8 cellular contexts compared by ENCODE assay signal in the genomic region with DNA sequence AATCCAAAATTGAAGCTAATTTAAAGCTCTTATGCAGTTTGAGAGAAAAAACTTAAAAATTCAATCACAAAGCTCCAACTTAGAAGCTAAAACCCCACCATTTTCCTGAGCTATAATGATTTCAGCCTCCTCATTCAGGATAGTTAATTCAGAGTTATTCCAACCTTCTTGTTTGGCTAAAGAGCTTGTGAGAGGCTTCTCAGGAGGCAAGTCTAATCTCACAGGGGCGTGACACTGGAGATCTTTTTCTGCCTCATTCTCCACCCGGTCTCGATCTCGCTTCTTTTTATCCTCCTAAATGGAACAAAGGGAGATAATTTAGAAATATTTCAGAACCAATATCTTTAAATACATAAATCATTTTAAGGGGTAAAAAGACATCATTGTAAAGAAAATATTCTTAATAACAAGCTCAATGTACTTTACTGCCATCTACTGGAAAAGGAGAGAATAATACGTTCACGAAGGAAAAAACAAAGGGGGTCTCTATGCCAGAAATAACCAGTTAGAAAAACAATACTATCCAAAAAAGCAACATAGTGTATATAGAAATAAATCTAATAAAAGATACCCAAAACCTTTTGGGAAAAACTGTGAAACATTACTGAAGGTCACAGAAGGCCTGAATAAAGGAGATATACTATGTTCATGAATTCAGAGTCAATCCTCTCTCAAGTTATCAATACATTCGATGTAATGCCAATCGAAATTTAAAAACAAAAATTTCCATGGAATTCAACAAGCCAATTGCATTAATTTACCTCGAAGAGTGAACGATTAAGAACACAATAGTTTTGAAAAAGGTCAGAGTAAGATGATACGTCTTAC. TPM values are rescaled to one million over a fixed set of nuclear protein-coding genes. Genes with fewer than 3 reads are reported as not detected.
DNase-seq lines count a peak whose midpoint lies in the region; ATAC-seq and TF ChIP-seq lines count a peak whose summit lies in the region.

No MANE protein-coding gene starts in this region.

- no peak for DNase-seq in heart left ventricle
- DNase-seq in cardiac septum (ENCODE audit: low spot score): no peak
- peak; percentile 53 for DNase-seq in RKO (ENCODE audit: low spot score)
- no peak for DNase-seq in foreskin keratinocyte
- DNase-seq in uterus: no peak
- no peak for DNase-seq in DMS79 treated with DMSO at 0.1 percent for 48 hours (lab: John Stamatoyannopoulos, UW)
- no peak for DNase-seq in AG20443 (ENCODE audit: low spot score)

- peak overlapping the region in 2 of 12 donors; percentile 7 to 16 for H3K27ac ChIP-seq in heart left ventricle
- H3K27ac ChIP-seq in foreskin keratinocyte: no peak overlapping the region
- peak overlapping the region in 1 of 2 donors; percentile 6 for H3K27ac ChIP-seq in uterus

- H3K27me3 ChIP-seq in heart left ventricle: no peaks in the 10 kb centered on the region
- H3K27me3 ChIP-seq in foreskin keratinocyte: no peaks in the 10 kb centered on the region
- no peaks in the 10 kb centered on the region for H3K27me3 ChIP-seq in uterus

- peaks cover 0 to 6% (median 0%) of the 10 kb centered on the region in 12 donors for H3K4me1 ChIP-seq in heart left ventricle
- H3K4me1 ChIP-seq in foreskin keratinocyte: no peaks in the 10 kb centered on the region
- no peaks in the 10 kb centered on the region for H3K4me1 ChIP-seq in uterus

- ATAC-seq in heart left ventricle (no peak), foreskin keratinocyte (no peak), HG02870 (IDR thresholded peaks at IDR 0.05; ENCODE audit: unreplicated experiment) (no peak)

- TF ChIP-seq POLR2A in heart left ventricle (IDR thresholded peaks at IDR 0.05) (no peak), uterus (IDR thresholded peaks at IDR 0.05) (no peak)

- TF ChIP-seq CTCF in heart left ventricle (IDR thresholded peaks at IDR 0.05): peak; percentile 38 to 73 (median 61)
- peak; percentile 67 for TF ChIP-seq CTCF in foreskin keratinocyte (conservative IDR thresholded peaks at IDR 0.05)
- peak; percentile 33 to 56 (median 52) for TF ChIP-seq CTCF in uterus (IDR thresholded peaks at IDR 0.05)

- H3K9me3 ChIP-seq in heart left ventricle (peaks cover 0 to 6% (median 0%) of the 10 kb centered on the region in 12 donors), uterus (no peaks in the 10 kb centered on the region)

- peaks cover 0 to 78% (median 57%) of the 10 kb centered on the region in 9 donors for H3K36me3 ChIP-seq in heart left ventricle
- no peaks in the 10 kb centered on the region for H3K36me3 ChIP-seq in uterus

- 74 to 79% (median 78%) methylated on average over 11 of the region's 11 CpGs for WGBS in heart left ventricle, 4 donors

- H3K4me3 ChIP-seq in heart left ventricle (no peak overlapping the region), uterus (no peak overlapping the region)

- intact Hi-C loops in heart left ventricle (cut with DNase I): loop anchor here (5.0 to 10.0 kb wide), 9 partner anchors 110 to 333 kb away; partner anchors contain the start of genes CNEP1R1 (in 3 of the 10) and TENT4B (in 1 of the 10)
- intact Hi-C loops in cardiac septum (cut with DNase I): no loop called here
- intact Hi-C loops in uterus (cut with DNase I; ENCODE audit: low total_unique reads): no loop called here

RNA-seq across cellular contexts. Expression of gene BRD7, which starts 13.9 kb away (rescaled TPM):
- total RNA-seq in heart left ventricle (10 to 100 TPM; 29.8 to 49.7 (median 45.3) TPM), cardiac septum (53.4 TPM), foreskin keratinocyte (71.0 and 78.8 TPM in 2 replicates), uterus (10 to 100 TPM; 26.9 to 74.8 (median 40.3) TPM)
- polyA plus RNA-seq in heart left ventricle (10 to 100 TPM; 35.5 to 43.7 TPM), foreskin keratinocyte (48.7 and 58.9 TPM in 2 replicates)

Comparison
In these comparisons a context has a peak if more than half of its experiments do, and no peak if none do; other contexts are left out.
1. intact Hi-C loops: an anchor here in heart left ventricle (5.0 to 10.0 kb wide); none called in cardiac septum and uterus.